Comparison of ENCODE assay signal across 34 cellular contexts in the genomic region with DNA sequence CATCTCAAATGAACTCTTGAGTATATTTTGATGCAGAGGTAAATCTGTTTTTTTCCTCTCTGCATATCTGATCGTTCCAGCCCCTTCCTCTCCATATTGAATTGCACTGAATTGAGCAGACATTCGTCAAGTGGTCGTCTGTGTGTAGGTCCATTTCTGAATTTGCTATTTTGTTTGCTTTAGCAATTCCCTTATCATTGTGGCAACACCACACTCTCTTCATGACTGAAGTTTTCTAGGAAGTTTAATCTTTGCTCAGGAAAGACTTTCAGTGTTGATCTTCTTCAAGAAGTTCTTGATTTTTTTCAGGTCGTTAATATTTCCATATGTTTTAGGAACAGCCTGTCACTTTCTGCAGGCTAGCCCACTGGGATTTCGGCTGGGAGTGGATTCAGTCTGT.
"Had no signal": no experiment of that assay in that cellular context is flagged by ENCODE, and none has a peak within 500 bp of the region (broad histone marks: within the 10 kb centered on the region; RNA-seq: fewer than 3 reads in every experiment).

No MANE protein-coding gene starts in this region.

- DNase-seq: activated B cell treated with CpG ODN at 0.5 μM for 24 hours; activated CD4-positive, alpha-beta memory T cell treated with anti-CD3 and anti-CD28 coated beads for 36 hours; activated CD4-positive, alpha-beta T cell treated with anti-CD3 and anti-CD28 coated beads for 4 hours; activated CD4-positive, alpha-beta T cell treated with anti-CD3 and anti-CD28 coated beads, Interleukin-2, amount 10 ng/mL, durations not matched to agents 24 days and 14 days; activated CD4-positive, alpha-beta T cell treated with anti-CD3 and anti-CD28 coated beads, Interleukin-2, amount 50 U/mL, for 1 hour; activated CD4-positive, alpha-beta T cell treated with anti-CD3 and anti-CD28 coated beads, Interleukin-2, amount 50 U/mL, for 4 hours; activated CD4-positive, CD25-positive, alpha-beta regulatory T cell treated with anti-CD3 and anti-CD28 coated beads, Interleukin-2, amount 50 U/mL, for 72 hours; activated CD8-positive, alpha-beta memory T cell treated with anti-CD3 and anti-CD28 coated beads, Interleukin-2, amount 50 U/mL, for 4 hours; activated CD8-positive, alpha-beta T cell treated with anti-CD3 and anti-CD28 coated beads for 36 hours; activated gamma-delta T cell treated with Interleukin-2 at 50 U/mL for 16 hours; activated naive CD4-positive, alpha-beta T cell; activated naive CD4-positive, alpha-beta T cell treated with anti-CD3 and anti-CD28 coated beads for 36 hours; activated naive CD4-positive, alpha-beta T cell treated with anti-CD3 and anti-CD28 coated beads, Interleukin-2, amount 50 U/mL, for 16 hours; activated naive CD8-positive, alpha-beta T cell treated with anti-CD3 and anti-CD28 coated beads for 36 hours; activated T-cell treated with anti-CD3 and anti-CD28 coated beads for 4 hours; activated T-cell treated with anti-CD3 and anti-CD28 coated beads, Interleukin-2, amount 50 U/mL, for 1 hour; activated T-cell treated with anti-CD3 and anti-CD28 coated beads, Interleukin-2, amount 50 U/mL, for 4 hours; activated T-cell treated with anti-CD3 and anti-CD28 coated beads, Interleukin-2, amount 50 U/mL, for 72 hours; amniotic stem cell; aorta; body of pancreas; brain microvascular endothelial cell; central memory CD4-positive, alpha-beta T cell; T-helper 1 cell; T-helper 2 cell; T-helper 9 cell had no signal

- H3K9me3 ChIP-seq: adrenal gland, body of pancreas, breast epithelium had no signal

- H3K27me3 ChIP-seq: adrenal gland, body of pancreas, brain microvascular endothelial cell, breast epithelium had no signal

- H3K4me3 Mint-ChIP-seq: activated B cell treated with CpG ODN at 0.5 μM for 24 hours; activated CD4-positive, alpha-beta memory T cell treated with anti-CD3 and anti-CD28 coated beads for 36 hours; activated CD4-positive, alpha-beta T cell treated with anti-CD3 and anti-CD28 coated beads, Interleukin-2, amount 10 ng/mL, durations not matched to agents 24 days and 14 days; activated CD8-positive, alpha-beta T cell treated with anti-CD3 and anti-CD28 coated beads for 36 hours; activated naive CD4-positive, alpha-beta T cell treated with anti-CD3 and anti-CD28 coated beads for 36 hours; activated naive CD8-positive, alpha-beta T cell treated with anti-CD3 and anti-CD28 coated beads for 36 hours; activated T-cell treated with anti-CD3 and anti-CD28 coated beads, Interleukin-2, amount 50 U/mL, for 4 hours; activated T-cell treated with anti-CD3 and anti-CD28 coated beads, Interleukin-2, amount 50 U/mL, for 72 hours; activated T-helper 1 cell treated with anti-CD3 and anti-CD28 coated beads, Interleukin-12 subunit alpha, Interleukin-12 subunit beta, Interleukin-2, Interleukin-4 antibody, amounts not matched to agents 30 ng/mL and 10 ng/mL and 1 ng/mL, durations not matched to agents 14 hours and 24 hours and 36 hours; activated T-helper 17 cell treated with anti-CD3 and anti-CD28 coated beads, Interleukin-2, amount 50 U/mL, for 72 hours; T-helper 1 cell treated with Interleukin-12 subunit alpha and Interleukin-12 subunit beta and Interleukin-4 antibody, amounts not matched to agents 30 μg/mL and 1 μg/mL, for 36 hours; T-helper 2 cell treated with Interferon-gamma antibody and Interleukin-4, amounts not matched to agents 5 μg/mL and 100 μg/mL, for 36 hours had no signal

- H3K4me1 ChIP-seq: breast epithelium had no signal

- ATAC-seq: activated CD8-positive, alpha-beta T cell treated with anti-CD3 and anti-CD28 coated beads for 36 hours; activated naive CD4-positive, alpha-beta T cell treated with anti-CD3 and anti-CD28 coated beads, Interleukin-2, amount 50 U/mL, for 72 hours; activated T-cell treated with anti-CD3 and anti-CD28 coated beads, Interleukin-2, amount 50 U/mL, for 4 hours; activated T-helper 17 cell treated with anti-CD3 and anti-CD28 coated beads, Interleukin-2, amount 50 U/mL, for 72 hours; body of pancreas had no signal

- H3K27ac ChIP-seq: adrenal gland, body of pancreas, brain microvascular endothelial cell, breast epithelium, VCaP had no signal

- H3K36me3 Mint-ChIP-seq: activated CD4-positive, alpha-beta memory T cell treated with anti-CD3 and anti-CD28 coated beads for 36 hours; activated naive CD4-positive, alpha-beta T cell treated with anti-CD3 and anti-CD28 coated beads, Interleukin-2, amount 50 U/mL, for 72 hours; activated naive CD8-positive, alpha-beta T cell treated with anti-CD3 and anti-CD28 coated beads for 36 hours had no signal

- H3K27ac Mint-ChIP-seq: activated B cell treated with CpG ODN at 0.5 μM for 24 hours; activated CD4-positive, alpha-beta memory T cell treated with anti-CD3 and anti-CD28 coated beads for 36 hours; activated CD4-positive, alpha-beta T cell treated with anti-CD3 and anti-CD28 coated beads, Interleukin-2, amount 10 ng/mL, durations not matched to agents 24 days and 14 days; activated CD8-positive, alpha-beta T cell treated with anti-CD3 and anti-CD28 coated beads for 36 hours; activated naive CD4-positive, alpha-beta T cell treated with anti-CD3 and anti-CD28 coated beads for 36 hours; activated naive CD4-positive, alpha-beta T cell treated with anti-CD3 and anti-CD28 coated beads, Interleukin-2, amount 50 U/mL, for 72 hours; activated naive CD8-positive, alpha-beta T cell treated with anti-CD3 and anti-CD28 coated beads for 36 hours; activated T-cell treated with anti-CD3 and anti-CD28 coated beads, Interleukin-2, amount 50 U/mL, for 72 hours; activated T-helper 1 cell treated with anti-CD3 and anti-CD28 coated beads, Interleukin-12 subunit alpha, Interleukin-12 subunit beta, Interleukin-2, Interleukin-4 antibody, amounts not matched to agents 30 ng/mL and 10 ng/mL and 1 ng/mL, durations not matched to agents 14 hours and 24 hours and 36 hours; activated T-helper 17 cell treated with anti-CD3 and anti-CD28 coated beads, Interleukin-2, amount 50 U/mL, for 72 hours; T-helper 1 cell treated with Interleukin-12 subunit alpha and Interleukin-12 subunit beta and Interleukin-4 antibody, amounts not matched to agents 30 μg/mL and 1 μg/mL, for 36 hours; T-helper 2 cell treated with Interferon-gamma antibody and Interleukin-4, amounts not matched to agents 5 μg/mL and 100 μg/mL, for 36 hours had no signal

- H3K4me1 Mint-ChIP-seq: activated B cell treated with CpG ODN at 0.5 μM for 24 hours had no signal

- H3K9me3 Mint-ChIP-seq: activated B cell treated with CpG ODN at 0.5 μM for 24 hours; activated CD4-positive, alpha-beta memory T cell treated with anti-CD3 and anti-CD28 coated beads for 36 hours; activated CD4-positive, alpha-beta T cell treated with anti-CD3 and anti-CD28 coated beads, Interleukin-2, amount 10 ng/mL, durations not matched to agents 24 days and 14 days; activated CD8-positive, alpha-beta T cell treated with anti-CD3 and anti-CD28 coated beads for 36 hours; activated naive CD4-positive, alpha-beta T cell treated with anti-CD3 and anti-CD28 coated beads for 36 hours; activated naive CD4-positive, alpha-beta T cell treated with anti-CD3 and anti-CD28 coated beads, Interleukin-2, amount 50 U/mL, for 72 hours; activated naive CD8-positive, alpha-beta T cell treated with anti-CD3 and anti-CD28 coated beads for 36 hours; activated T-cell treated with anti-CD3 and anti-CD28 coated beads, Interleukin-2, amount 50 U/mL, for 4 hours; activated T-cell treated with anti-CD3 and anti-CD28 coated beads, Interleukin-2, amount 50 U/mL, for 72 hours; activated T-helper 1 cell treated with anti-CD3 and anti-CD28 coated beads, Interleukin-12 subunit alpha, Interleukin-12 subunit beta, Interleukin-2, Interleukin-4 antibody, amounts not matched to agents 30 ng/mL and 10 ng/mL and 1 ng/mL, durations not matched to agents 14 hours and 24 hours and 36 hours; activated T-helper 17 cell treated with anti-CD3 and anti-CD28 coated beads, Interleukin-2, amount 50 U/mL, for 72 hours; T-helper 1 cell treated with Interleukin-12 subunit alpha and Interleukin-12 subunit beta and Interleukin-4 antibody, amounts not matched to agents 30 μg/mL and 1 μg/mL, for 36 hours; T-helper 2 cell treated with Interferon-gamma antibody and Interleukin-4, amounts not matched to agents 5 μg/mL and 100 μg/mL, for 36 hours had no signal

- H3K36me3 ChIP-seq: adrenal gland, brain microvascular endothelial cell, breast epithelium had no signal

- H3K4me3 ChIP-seq: adrenal gland, body of pancreas, breast epithelium had no signal
